ENCODE assay signal across 13 cellular contexts in genomic region chr7:111568419-111568818, GRCh38. TPM values are rescaled to one million over a fixed set of nuclear protein-coding genes. Genes with fewer than 3 reads are reported as not detected.
DNase-seq lines count a peak whose midpoint lies in the region; ATAC-seq, FAIRE-seq and TF ChIP-seq lines count a peak whose summit lies in the region.
"Had no signal": no experiment of that assay in that cellular context is flagged by ENCODE, and none has a peak within 500 bp of the region (broad histone marks: within the 10 kb centered on the region; RNA-seq: fewer than 3 reads in every experiment).

No MANE protein-coding gene starts in this region.

- POLR2A ChIA-PET in RWPE1 (lab: Yijun Ruan, JAX; ENCODE audit: low non-redundant PET), result no interaction called here

- no peak for TF ChIP-seq CTCF in RWPE1 (conservative IDR thresholded peaks at IDR 0.05; ENCODE audit: low read depth)

- peak; percentile 29 for ATAC-seq in GM19328 (IDR thresholded peaks at IDR 0.05; ENCODE audit: unreplicated experiment)
- ATAC-seq in HG02884 (IDR thresholded peaks at IDR 0.05; ENCODE audit: unreplicated experiment), result peak; percentile 25
- ATAC-seq in GM21825 (IDR thresholded peaks at IDR 0.05; ENCODE audit: unreplicated experiment), result no peak

- no peak for FAIRE-seq in GM19239 (lab: Jason Lieb, UNC)

- no peak overlapping the region for H3K27ac ChIP-seq in RWPE1

- CTCF ChIA-PET in RWPE1 (lab: Yijun Ruan, JAX), result no interaction called here

- DNase-seq in LHCN-M2 (ENCODE audit: low read depth) (peak; percentile 19), hippocampal formation (lab: John Stamatoyannopoulos, UW) (no peak), RWPE1 (ENCODE audit: low spot score) (no peak), GM19239 (ENCODE audit: insufficient read length, low spot score) (no peak)
- DNase-seq: CD4-positive, alpha-beta T cell; GOT3; KBM-7; NCI-H1092; NCI-H1694 treated with DMSO at 0.1 percent for 48 hours; NCI-H526 treated with DMSO at 0.1 percent for 48 hours had no signal

RNA-seq across cellular contexts. Expression of gene IMMP2L, which starts 6.1 kb away (rescaled TPM):
- total RNA-seq in LHCN-M2 (2014; rRNA removed), result 6.4 and 8.5 TPM in 2 replicates
- polyA plus RNA-seq in LHCN-M2 (2012), result 5.3 TPM
